29 cellular contexts compared by ENCODE assay signal in the genomic region with DNA sequence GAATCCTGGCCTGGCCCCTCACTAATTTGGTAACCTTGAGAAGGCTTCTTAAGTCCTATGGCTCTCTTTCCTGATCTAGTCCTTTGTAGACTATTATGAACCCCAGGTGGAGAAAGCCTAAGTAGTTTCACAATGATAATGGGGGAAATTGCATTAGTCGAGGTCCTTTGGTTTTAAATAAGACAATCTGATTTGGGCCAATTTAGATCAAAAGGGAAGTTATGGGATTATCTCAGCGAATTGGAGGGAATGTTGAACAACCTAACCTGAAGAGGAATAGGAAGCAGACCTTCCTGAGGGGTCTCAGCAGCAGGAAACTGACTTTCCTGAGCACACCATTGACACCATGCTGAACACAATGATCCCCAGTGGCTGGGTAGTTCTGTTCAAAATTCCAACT.
"Had no signal": no experiment of that assay in that cellular context is flagged by ENCODE, and none has a peak within 500 bp of the region (broad histone marks: within the 10 kb centered on the region; RNA-seq: fewer than 3 reads in every experiment).

No MANE protein-coding gene starts in this region.

- H3K27ac ChIP-seq: ascending aorta, cardiac muscle cell, VCaP had no signal

- ATAC-seq: activated CD8-positive, alpha-beta T cell treated with anti-CD3 and anti-CD28 coated beads for 36 hours; activated naive CD8-positive, alpha-beta T cell treated with anti-CD3 and anti-CD28 coated beads, Interleukin-2, amount 50 U/mL, for 24 hours; activated T-cell treated with anti-CD3 and anti-CD28 coated beads, Interleukin-2, amount 50 U/mL, for 4 hours; activated T-cell treated with anti-CD3 and anti-CD28 coated beads, Interleukin-2, amount 50 U/mL, for 72 hours; activated T-helper 17 cell treated with anti-CD3 and anti-CD28 coated beads, Interleukin-2, amount 50 U/mL, for 72 hours had no signal

- H3K9me3 ChIP-seq: ascending aorta had no signal

- H3K36me3 ChIP-seq: ascending aorta, cardiac muscle cell had no signal

- H3K4me3 ChIP-seq: ascending aorta, cardiac muscle cell had no signal

- H3K4me1 ChIP-seq: ascending aorta had no signal

- H3K27me3 ChIP-seq: ascending aorta, cardiac muscle cell had no signal

- DNase-seq: activated B cell treated with CpG ODN at 0.5 μM for 24 hours; activated CD4-positive, alpha-beta memory T cell treated with anti-CD3 and anti-CD28 coated beads for 36 hours; activated CD4-positive, alpha-beta T cell treated with anti-CD3 and anti-CD28 coated beads for 4 hours; activated CD4-positive, alpha-beta T cell treated with anti-CD3 and anti-CD28 coated beads, Interleukin-2, amount 10 ng/mL, durations not matched to agents 24 days and 14 days; activated CD4-positive, alpha-beta T cell treated with anti-CD3 and anti-CD28 coated beads, Interleukin-2, amount 50 U/mL, for 1 hour; activated CD4-positive, alpha-beta T cell treated with anti-CD3 and anti-CD28 coated beads, Interleukin-2, amount 50 U/mL, for 4 hours; activated CD4-positive, CD25-positive, alpha-beta regulatory T cell treated with anti-CD3 and anti-CD28 coated beads, Interleukin-2, amount 50 U/mL, for 72 hours; activated CD8-positive, alpha-beta memory T cell treated with anti-CD3 and anti-CD28 coated beads, Interleukin-2, amount 50 U/mL, for 4 hours; activated CD8-positive, alpha-beta T cell treated with anti-CD3 and anti-CD28 coated beads for 36 hours; activated effector memory CD4-positive, alpha-beta T cell treated with Interleukin-2 at 50 U/mL for 16 hours; activated gamma-delta T cell; activated naive CD4-positive, alpha-beta T cell treated with anti-CD3 and anti-CD28 coated beads, Interleukin-2, amount 10 ng/mL, durations not matched to agents 7 days and 5 days; activated naive CD4-positive, alpha-beta T cell treated with Interleukin-2 at 50 U/mL for 16 hours; activated naive CD8-positive, alpha-beta T cell treated with anti-CD3 and anti-CD28 coated beads, Interleukin-2, amount 10 ng/mL, durations not matched to agents 7 days and 5 days; activated naive CD8-positive, alpha-beta T cell treated with anti-CD3 and anti-CD28 coated beads, Interleukin-2, amount 50 U/mL, for 24 hours; activated T-cell treated with anti-CD3 and anti-CD28 coated beads for 4 hours; activated T-cell treated with anti-CD3 and anti-CD28 coated beads, Interleukin-2, amount 50 U/mL, for 1 hour; activated T-cell treated with anti-CD3 and anti-CD28 coated beads, Interleukin-2, amount 50 U/mL, for 4 hours; activated T-cell treated with anti-CD3 and anti-CD28 coated beads, Interleukin-2, amount 50 U/mL, for 72 hours; amygdala; anterior cingulate cortex; caudate nucleus; cerebellar nuclear complex; T-helper 1 cell; T-helper 9 cell had no signal
